ENCODE assay signal across 11 cellular contexts in genomic region chr2:239269173-239269865, GRCh38.
DNase-seq lines count a peak whose midpoint lies in the region; ATAC-seq and TF ChIP-seq lines count a peak whose summit lies in the region.
"Had no signal": no experiment of that assay in that cellular context is flagged by ENCODE, and none has a peak within 500 bp of the region (broad histone marks: within the 10 kb centered on the region; RNA-seq: fewer than 3 reads in every experiment).

No MANE protein-coding gene starts in this region.

- no peak overlapping the region for H3K4me3 ChIP-seq in GM06990 (replicated peaks; ENCODE audit: low read depth, low read length)

- POLR2A ChIA-PET in WTC11 (lab: Charles Lee), result no interaction called here

- H3K4me3 Mint-ChIP-seq in CD14-positive monocyte (peak overlapping the region in 1 of 2 donors; percentile 59), WTC11 (no peak overlapping the region)

- ATAC-seq in WTC11 (no peak), HG03442 (IDR thresholded peaks at IDR 0.05; ENCODE audit: unreplicated experiment) (no peak), GM21423 (IDR thresholded peaks at IDR 0.05; ENCODE audit: unreplicated experiment) (no peak)

- peak overlapping the region; percentile 32 to 100 (median 78) for H3K27ac Mint-ChIP-seq in CD14-positive monocyte
- peak overlapping the region; percentile 77; the same call in 1 of the 2 replicates for H3K27ac Mint-ChIP-seq in WTC11

- no peaks in the 10 kb centered on the region for H3K36me3 ChIP-seq in GM06990 (ENCODE audit: control insufficient read depth, insufficient read depth, low read length)

- TF ChIP-seq CTCF in CD14-positive monocyte (IDR thresholded peaks at IDR 0.05) (no peak), GM06990 (IDR thresholded peaks at IDR 0.05; ENCODE audit: insufficient read depth, low read length, poor library complexity, severe bottlenecking) (no peak), WTC11 (IDR thresholded peaks at IDR 0.05) (no peak)

- peaks cover 0 to 1% (median 0%) of the 10 kb centered on the region in 7 donors for H3K9me3 Mint-ChIP-seq in CD14-positive monocyte
- no peaks in the 10 kb centered on the region for H3K9me3 Mint-ChIP-seq in WTC11

- H3K4me1 Mint-ChIP-seq in CD14-positive monocyte, result peaks cover 92% of the 10 kb centered on the region
- H3K4me1 Mint-ChIP-seq in WTC11, result peaks cover 84% of the 10 kb centered on the region

- intact Hi-C loops in CD14-positive monocyte (cut with micrococcal nuclease), result loop anchor here (2.0 to 5.0 kb wide), 3 partner anchors 43 to 129 kb away; no protein-coding TSS in a partner anchor

- CTCF ChIA-PET in WTC11 (lab: Charles Lee), result interaction anchor here (0.6 to 1.2 kb wide), 2 partner anchors 24 to 757 kb away, joined by 3 to 4 read pairs; no protein-coding TSS in a partner anchor

- peaks cover 3% of the 10 kb centered on the region for H3K27me3 ChIP-seq in GM06990 (replicated peaks; ENCODE audit: control insufficient read depth, insufficient read depth, low read length)

- H3K36me3 Mint-ChIP-seq in CD14-positive monocyte (peaks cover 35 to 36% of the 10 kb centered on the region in 2 donors), WTC11 (no peaks in the 10 kb centered on the region)

- DNase-seq in CD14-positive monocyte (ENCODE audit: low spot score) (peak; percentile 68), GM06990 (ENCODE audit: extremely low read depth, insufficient read length) (peak; percentile 3), WTC11 (ENCODE audit: low spot score) (no peak), islet precursor cell (peak; percentile 20), H4 (ENCODE audit: low spot score) (no peak), SHP77 treated with DMSO at 0.1 percent for 48 hours (lab: John Stamatoyannopoulos, UW) (no peak)
- DNase-seq: Calu3; SHP77; stimulated activated CD4-positive, alpha-beta T cell treated with anti-CD3 and anti-CD28 coated beads, Interleukin-4, amount 100 ng/mL, for 1 hour had no signal

- peaks cover 0 to 8% (median 3%) of the 10 kb centered on the region in 3 donors for H3K27me3 Mint-ChIP-seq in CD14-positive monocyte (ENCODE audit: low read depth in 3 of 3)
- H3K27me3 Mint-ChIP-seq in WTC11 (ENCODE audit: low read depth), result no peaks in the 10 kb centered on the region

TF ChIP-seq in WTC11, 78 proteins besides CTCF, POLR2A, EP300 and RAD21:
- TF ChIP-seq ZNF263 (CRISPR knock-in tag; IDR thresholded peaks at IDR 0.05; ENCODE audit: low read depth) (no peak), TP53 (CRISPR knock-in tag; IDR thresholded peaks at IDR 0.05) (no peak), FOXJ3 (CRISPR knock-in tag; IDR thresholded peaks at IDR 0.05; ENCODE audit: borderline replicate concordance) (no peak), JAZF1 (CRISPR knock-in tag; IDR thresholded peaks at IDR 0.05) (no peak), FOXP4 (CRISPR knock-in tag; IDR thresholded peaks at IDR 0.05) (no peak), RORB (CRISPR knock-in tag; IDR thresholded peaks at IDR 0.05) (no peak)
TF ChIP-seq in WTC11: peak in this region for 0.

Comparison
In these comparisons a context has a peak if more than half of its experiments do, and no peak if none do; other contexts are left out.
1. DNase-seq: peak in CD14-positive monocyte (single experiment), GM06990 (single experiment) and islet precursor cell (single experiment); none in WTC11 (single experiment), H4 (single experiment) and SHP77 treated with DMSO at 0.1 percent for 48 hours (single experiment).